Comparison of ENCODE assay signal across 1 cellular context in genomic region chr1:71835442-71835813, GRCh38.
TF ChIP-seq lines count a peak whose summit lies in the region.

No MANE protein-coding gene starts in this region.

TF ChIP-seq in GM23338, 12 proteins besides CTCF, POLR2A, EP300 and RAD21 (continued from another document):
- TF ChIP-seq EZH2phosphoT487 (IDR thresholded peaks at IDR 0.05; ENCODE audit: unreplicated experiment), result no peak
- TF ChIP-seq STAT1 (IDR thresholded peaks at IDR 0.05; ENCODE audit: unreplicated experiment), result no peak
- no peak for TF ChIP-seq NANOG (IDR thresholded peaks at IDR 0.05; ENCODE audit: borderline replicate concordance)
- TF ChIP-seq, protein P1, sequence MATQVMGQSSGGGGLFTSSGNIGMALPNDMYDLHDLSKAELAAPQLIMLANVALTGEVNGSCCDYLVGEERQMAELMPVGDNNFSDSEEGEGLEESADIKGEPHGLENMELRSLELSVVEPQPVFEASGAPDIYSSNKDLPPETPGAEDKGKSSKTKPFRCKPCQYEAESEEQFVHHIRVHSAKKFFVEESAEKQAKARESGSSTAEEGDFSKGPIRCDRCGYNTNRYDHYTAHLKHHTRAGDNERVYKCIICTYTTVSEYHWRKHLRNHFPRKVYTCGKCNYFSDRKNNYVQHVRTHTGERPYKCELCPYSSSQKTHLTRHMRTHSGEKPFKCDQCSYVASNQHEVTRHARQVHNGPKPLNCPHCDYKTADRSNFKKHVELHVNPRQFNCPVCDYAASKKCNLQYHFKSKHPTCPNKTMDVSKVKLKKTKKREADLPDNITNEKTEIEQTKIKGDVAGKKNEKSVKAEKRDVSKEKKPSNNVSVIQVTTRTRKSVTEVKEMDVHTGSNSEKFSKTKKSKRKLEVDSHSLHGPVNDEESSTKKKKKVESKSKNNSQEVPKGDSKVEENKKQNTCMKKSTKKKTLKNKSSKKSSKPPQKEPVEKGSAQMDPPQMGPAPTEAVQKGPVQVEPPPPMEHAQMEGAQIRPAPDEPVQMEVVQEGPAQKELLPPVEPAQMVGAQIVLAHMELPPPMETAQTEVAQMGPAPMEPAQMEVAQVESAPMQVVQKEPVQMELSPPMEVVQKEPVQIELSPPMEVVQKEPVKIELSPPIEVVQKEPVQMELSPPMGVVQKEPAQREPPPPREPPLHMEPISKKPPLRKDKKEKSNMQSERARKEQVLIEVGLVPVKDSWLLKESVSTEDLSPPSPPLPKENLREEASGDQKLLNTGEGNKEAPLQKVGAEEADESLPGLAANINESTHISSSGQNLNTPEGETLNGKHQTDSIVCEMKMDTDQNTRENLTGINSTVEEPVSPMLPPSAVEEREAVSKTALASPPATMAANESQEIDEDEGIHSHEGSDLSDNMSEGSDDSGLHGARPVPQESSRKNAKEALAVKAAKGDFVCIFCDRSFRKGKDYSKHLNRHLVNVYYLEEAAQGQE (IDR thresholded peaks at IDR 0.05; ENCODE audit: unreplicated experiment), result no peak
